In the genomic region with DNA sequence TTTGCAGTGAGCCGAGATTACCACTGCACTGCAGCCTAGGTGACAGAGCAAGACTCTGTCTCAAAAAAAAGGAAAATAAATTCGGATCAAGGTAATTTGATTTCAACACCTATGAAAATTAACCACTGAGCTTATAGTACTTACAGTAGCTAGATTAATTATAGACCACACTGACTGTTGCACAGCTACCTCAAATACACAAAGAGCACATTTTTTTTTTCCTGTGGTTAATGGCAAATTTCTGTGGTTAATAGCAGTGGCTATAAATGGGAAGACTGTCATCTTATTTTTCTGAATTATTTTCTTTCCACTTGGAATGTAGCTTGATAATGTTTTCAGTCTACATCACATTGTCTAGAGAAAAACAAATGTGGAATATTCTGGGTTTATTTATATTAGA, we compare ENCODE assay signal across 16 cellular contexts.
DNase-seq lines count a peak whose midpoint lies in the region; ATAC-seq, FAIRE-seq and TF ChIP-seq lines count a peak whose summit lies in the region.
"Had no signal": no experiment of that assay in that cellular context is flagged by ENCODE, and none has a peak within 500 bp of the region (broad histone marks: within the 10 kb centered on the region; RNA-seq: fewer than 3 reads in every experiment).

No MANE protein-coding gene starts in this region.

- H3K4me3 Mint-ChIP-seq in astrocyte (ENCODE audit: unreplicated experiment) (no peak overlapping the region), progenitor cell of endocrine pancreas (ENCODE audit: low read depth) (no peak overlapping the region)
- H3K4me3 Mint-ChIP-seq: CD4-positive, CD25-positive, alpha-beta regulatory T cell had no signal

- no peaks in the 10 kb centered on the region for H3K36me3 Mint-ChIP-seq in astrocyte (ENCODE audit: low read depth, unreplicated experiment)
- no peaks in the 10 kb centered on the region for H3K36me3 Mint-ChIP-seq in progenitor cell of endocrine pancreas (ENCODE audit: insufficient read depth)
- H3K36me3 Mint-ChIP-seq: CD4-positive, CD25-positive, alpha-beta regulatory T cell had no signal

- H3K36me3 ChIP-seq in BLaER1: no peaks in the 10 kb centered on the region
- no peaks in the 10 kb centered on the region for H3K36me3 ChIP-seq in astrocyte (ENCODE audit: insufficient read depth, low read length)

- no peak overlapping the region for H2AFZ ChIP-seq in astrocyte (ENCODE audit: low read depth, low read length)
- H2AFZ ChIP-seq: GM23248 had no signal

- no peak overlapping the region for H3K4me3 ChIP-seq in BLaER1
- no peak overlapping the region for H3K4me3 ChIP-seq in astrocyte (ENCODE audit: insufficient read depth, low read depth, low read length)
- H3K4me3 ChIP-seq: GM12878, GM23248 had no signal

- ATAC-seq in HG02852 (IDR thresholded peaks at IDR 0.05; ENCODE audit: unreplicated experiment): no peak
- ATAC-seq: GM12878, HCT116 had no signal

- H3K27me3 Mint-ChIP-seq in astrocyte (ENCODE audit: low read depth, unreplicated experiment): no peaks in the 10 kb centered on the region
- H3K27me3 Mint-ChIP-seq in progenitor cell of endocrine pancreas: no peaks in the 10 kb centered on the region
- H3K27me3 Mint-ChIP-seq: CD4-positive, CD25-positive, alpha-beta regulatory T cell had no signal

- DNase-seq in M059J (ENCODE audit: low read depth): peak; percentile 34
- peak; percentile 8 for DNase-seq in astrocyte (ENCODE audit: low read depth)
- DNase-seq in glomerular visceral epithelial cell (ENCODE audit: extremely low spot score): peak; percentile 35
- DNase-seq in Kasumi-1 (lab: John Stamatoyannopoulos, UW): no peak
- DNase-seq in progenitor cell of endocrine pancreas (ENCODE audit: low spot score, unreplicated experiment): no peak
- DNase-seq in cerebellar cortex (ENCODE audit: low spot score): no peak
- DNase-seq: CD4-positive, CD25-positive, alpha-beta regulatory T cell; DMS53; GM23248 had no signal

- H3K4me1 Mint-ChIP-seq in astrocyte (ENCODE audit: low read depth, unreplicated experiment) (no peaks in the 10 kb centered on the region), progenitor cell of endocrine pancreas (ENCODE audit: low read depth) (no peaks in the 10 kb centered on the region)
- H3K4me1 Mint-ChIP-seq: CD4-positive, CD25-positive, alpha-beta regulatory T cell had no signal

- TF ChIP-seq CTCF in astrocyte (IDR thresholded peaks at IDR 0.05; ENCODE audit: insufficient read depth, low read depth, low read length) (no peak), progenitor cell of endocrine pancreas (IDR thresholded peaks at IDR 0.05; ENCODE audit: unreplicated experiment) (no peak)

- H3K4me1 ChIP-seq in BLaER1: peaks cover 13% of the 10 kb centered on the region; the same call in 1 of the 2 replicates
- H3K4me1 ChIP-seq in astrocyte (ENCODE audit: insufficient read depth, low read length): no peaks in the 10 kb centered on the region

- H3K27ac Mint-ChIP-seq in astrocyte (ENCODE audit: unreplicated experiment): no peak overlapping the region
- H3K27ac Mint-ChIP-seq in progenitor cell of endocrine pancreas: no peak overlapping the region
- H3K27ac Mint-ChIP-seq: CD4-positive, CD25-positive, alpha-beta regulatory T cell had no signal

- no peaks in the 10 kb centered on the region for H3K9me3 Mint-ChIP-seq in astrocyte (ENCODE audit: unreplicated experiment)
- H3K9me3 Mint-ChIP-seq in progenitor cell of endocrine pancreas (ENCODE audit: low read depth): no peaks in the 10 kb centered on the region

- FAIRE-seq in astrocyte (lab: Jason Lieb, UNC): no peak
- FAIRE-seq: GM12878, GM18507, H54 had no signal

- H3K79me2 ChIP-seq in astrocyte (ENCODE audit: insufficient read depth, low read length): no peaks in the 10 kb centered on the region

- no peak overlapping the region for H3K9ac ChIP-seq in BLaER1
- H3K9ac ChIP-seq in astrocyte (ENCODE audit: low read length): no peak overlapping the region
- H3K9ac ChIP-seq: GM23248 had no signal

- no peaks in the 10 kb centered on the region for H3K27me3 ChIP-seq in BLaER1
- no peaks in the 10 kb centered on the region for H3K27me3 ChIP-seq in astrocyte (ENCODE audit: insufficient read depth, low read length)

- H3K9me3 ChIP-seq in BLaER1 (no peaks in the 10 kb centered on the region), astrocyte (ENCODE audit: insufficient read depth, low read depth, low read length) (no peaks in the 10 kb centered on the region)

- H3K27ac ChIP-seq in BLaER1 (no peak overlapping the region), astrocyte (ENCODE audit: low read depth, low read length) (no peak overlapping the region)
- H3K27ac ChIP-seq: 22Rv1, GM23248 had no signal

- H3K4me2 ChIP-seq in BLaER1 (peak overlapping the region; percentile 30), astrocyte (ENCODE audit: low read length) (no peak overlapping the region)

- H4K20me1 ChIP-seq in BLaER1 (no peaks in the 10 kb centered on the region), astrocyte (ENCODE audit: insufficient read depth, low read length) (no peaks in the 10 kb centered on the region)

Comparison
In these comparisons a context has a peak if more than half of its experiments do, and no peak if none do; other contexts are left out.
1. DNase-seq: peak in M059J (single experiment), astrocyte (single experiment) and glomerular visceral epithelial cell (single experiment); none in Kasumi-1 (0 of 2), progenitor cell of endocrine pancreas (single experiment) and cerebellar cortex (single experiment).